8 cellular contexts compared by ENCODE assay signal in genomic region chr19:41225238-41226052, GRCh38. TPM values are rescaled to one million over a fixed set of nuclear protein-coding genes. Genes with fewer than 3 reads are reported as not detected.
DNase-seq lines count a peak whose midpoint lies in the region; ATAC-seq lines count a peak whose summit lies in the region.

No MANE protein-coding gene starts in this region.

- peak overlapping the region; percentile 52 for H3K27ac Mint-ChIP-seq in activated CD4-positive, alpha-beta memory T cell treated with anti-CD3 and anti-CD28 coated beads, Interleukin-2, amount 10 ng/mL, durations not matched to agents 7 days and 5 days
- H3K27ac Mint-ChIP-seq in naive thymus-derived CD8-positive, alpha-beta T cell = peak overlapping the region; percentile 36 to 89 (median 76)

- no peaks in the 10 kb centered on the region for H3K36me3 Mint-ChIP-seq in activated CD4-positive, alpha-beta memory T cell treated with anti-CD3 and anti-CD28 coated beads, Interleukin-2, amount 10 ng/mL, durations not matched to agents 7 days and 5 days (ENCODE audit: low read depth)
- H3K36me3 Mint-ChIP-seq in naive thymus-derived CD8-positive, alpha-beta T cell = no peaks in the 10 kb centered on the region

- POLR2A ChIA-PET in activated CD4-positive, alpha-beta memory T cell treated with anti-CD3 and anti-CD28 coated beads, Interleukin-2, amount 10 ng/mL, durations not matched to agents 7 days and 5 days (lab: Charles Lee) = interaction anchor here (1.0 to 1.4 kb wide), 2 partner anchors 38 to 83 kb away, joined by 6 to 7 read pairs; partner anchors contain the start of gene HNRNPUL1
- POLR2A ChIA-PET in naive thymus-derived CD8-positive, alpha-beta T cell (lab: Charles Lee) = interaction anchor here (0.9 to 5.4 kb wide), 3 partner anchors 11 to 41 kb away, joined by 3 to 38 read pairs (median 4); partner anchors contain the start of gene HNRNPUL1

- H3K9me3 ChIP-seq in esophagus (ENCODE audit: control insufficient read depth in 2 of 2, insufficient read depth in 1 of 2, low read depth in 1 of 2, low read length in 1 of 2) = no peaks in the 10 kb centered on the region

- CTCF ChIA-PET in activated CD4-positive, alpha-beta memory T cell treated with anti-CD3 and anti-CD28 coated beads, Interleukin-2, amount 10 ng/mL, durations not matched to agents 7 days and 5 days (lab: Charles Lee) = interaction anchor here (1.1 to 1.9 kb wide), 3 partner anchors 21 to 37 kb away, joined by 3 to 7 read pairs (median 5); no protein-coding TSS in a partner anchor

- peaks cover 16% of the 10 kb centered on the region for H3K27me3 Mint-ChIP-seq in activated CD4-positive, alpha-beta memory T cell treated with anti-CD3 and anti-CD28 coated beads, Interleukin-2, amount 10 ng/mL, durations not matched to agents 7 days and 5 days
- H3K27me3 Mint-ChIP-seq in naive thymus-derived CD8-positive, alpha-beta T cell = peaks cover 10 to 35% (median 21%) of the 10 kb centered on the region in 5 donors

- H3K4me1 Mint-ChIP-seq in activated CD4-positive, alpha-beta memory T cell treated with anti-CD3 and anti-CD28 coated beads, Interleukin-2, amount 10 ng/mL, durations not matched to agents 7 days and 5 days = peaks cover 24% of the 10 kb centered on the region
- peaks cover 14 to 22% (median 16%) of the 10 kb centered on the region in 4 donors for H3K4me1 Mint-ChIP-seq in naive thymus-derived CD8-positive, alpha-beta T cell

- peak overlapping the region; percentile 43 to 51 for H3K4me3 ChIP-seq in esophagus (ENCODE audit: low read depth in 1 of 2, low read length in 2 of 2)

- H3K27me3 ChIP-seq in esophagus (ENCODE audit: control insufficient read depth in 1 of 2, insufficient read depth in 2 of 2, low read length in 2 of 2) = no peaks in the 10 kb centered on the region

- peak; percentile 11 to 23 for ATAC-seq in naive thymus-derived CD8-positive, alpha-beta T cell
- no peak for ATAC-seq in HG02840 (IDR thresholded peaks at IDR 0.05; ENCODE audit: low FRiP score, unreplicated experiment)
- ATAC-seq in GM18858 (IDR thresholded peaks at IDR 0.05; ENCODE audit: unreplicated experiment) = no peak

- H3K4me3 Mint-ChIP-seq in activated CD4-positive, alpha-beta memory T cell treated with anti-CD3 and anti-CD28 coated beads, Interleukin-2, amount 10 ng/mL, durations not matched to agents 7 days and 5 days = peak overlapping the region; percentile 66
- H3K4me3 Mint-ChIP-seq in naive thymus-derived CD8-positive, alpha-beta T cell = peak overlapping the region; percentile 74 to 91 (median 84)

- H3K4me1 ChIP-seq in esophagus (ENCODE audit: control insufficient read depth in 2 of 2, insufficient read depth in 2 of 2, low read length in 1 of 2) = peaks cover under 1 to 13% of the 10 kb centered on the region in 2 donors

- WGBS in esophagus, 2 donors = 46 to 49% methylated on average over 29 of the region's 29 CpGs

- H3K9me3 Mint-ChIP-seq in activated CD4-positive, alpha-beta memory T cell treated with anti-CD3 and anti-CD28 coated beads, Interleukin-2, amount 10 ng/mL, durations not matched to agents 7 days and 5 days = no peaks in the 10 kb centered on the region
- H3K9me3 Mint-ChIP-seq in naive thymus-derived CD8-positive, alpha-beta T cell = no peaks in the 10 kb centered on the region

- peak overlapping the region; percentile 80 to 81 for H3K27ac ChIP-seq in esophagus (ENCODE audit: low read depth in 2 of 2, low read length in 1 of 2)

- peak in 55 of 76 experiments; percentile 7 to 87 (median 62) for DNase-seq in HUDEP-2 (lab: John Stamatoyannopoulos, UW; ENCODE audit: unreplicated experiment in 76 of 76)
- peak; percentile 32 for DNase-seq in activated CD4-positive, alpha-beta memory T cell treated with anti-CD3 and anti-CD28 coated beads, Interleukin-2, amount 10 ng/mL, durations not matched to agents 7 days and 5 days
- peak in 1 of 10 donors; percentile 12 for DNase-seq in naive thymus-derived CD8-positive, alpha-beta T cell
- peak; percentile 13 for DNase-seq in superior temporal gyrus (ENCODE audit: extremely low spot score)
- DNase-seq in SIG-M5 (lab: John Stamatoyannopoulos, UW) = no peak

- peaks cover 0 to under 1% of the 10 kb centered on the region in 2 donors for H3K36me3 ChIP-seq in esophagus (ENCODE audit: control insufficient read depth in 2 of 2, insufficient read depth in 2 of 2, low read length in 1 of 2)

RNA-seq across cellular contexts. Expression of gene AXL, which starts 6.4 kb away (rescaled TPM):
- under 1 TPM; 0.55 to 0.60 TPM for total RNA-seq in activated CD4-positive, alpha-beta memory T cell treated with anti-CD3 and anti-CD28 coated beads, Interleukin-2, amount 10 ng/mL, durations not matched to agents 7 days and 5 days
- 1 to 10 TPM; 1.9 to 4.1 TPM for polyA plus RNA-seq in esophagus
- not detected for total RNA-seq in naive thymus-derived CD8-positive, alpha-beta T cell
- polyA plus RNA-seq in naive thymus-derived CD8-positive, alpha-beta T cell = under 1 TPM in 2 of 3 donors, not detected in 1; 0.11 to 0.21 TPM

RNA-seq across cellular contexts. Expression of gene CYP2S1, which starts 32.4 kb away (rescaled TPM):
- 1 to 10 TPM in 1 of 2 experiments, under 1 TPM in 1; 0.68 to 1.6 TPM for total RNA-seq in activated CD4-positive, alpha-beta memory T cell treated with anti-CD3 and anti-CD28 coated beads, Interleukin-2, amount 10 ng/mL, durations not matched to agents 7 days and 5 days
- polyA plus RNA-seq in esophagus = 10 to 100 TPM in 1 of 2 donors, 1 to 10 TPM in 1; 8.7 to 10.5 TPM
- total RNA-seq in naive thymus-derived CD8-positive, alpha-beta T cell = not detected
- not detected for polyA plus RNA-seq in naive thymus-derived CD8-positive, alpha-beta T cell

RNA-seq across cellular contexts. Expression of gene HNRNPUL1, which starts 38.7 kb away (rescaled TPM):
- 100 to 1,000 TPM; 373 to 398 TPM for total RNA-seq in activated CD4-positive, alpha-beta memory T cell treated with anti-CD3 and anti-CD28 coated beads, Interleukin-2, amount 10 ng/mL, durations not matched to agents 7 days and 5 days
- 10 to 100 TPM; 64.9 to 73.4 TPM for polyA plus RNA-seq in esophagus
- 100 to 1,000 TPM; 262 to 280 TPM for total RNA-seq in naive thymus-derived CD8-positive, alpha-beta T cell
- 10 to 100 TPM; 40.7 to 67.6 (median 46.1) TPM for polyA plus RNA-seq in naive thymus-derived CD8-positive, alpha-beta T cell

Comparison
In these comparisons a context has a peak if more than half of its experiments do, and no peak if none do; other contexts are left out.
1. ATAC-seq: peak in naive thymus-derived CD8-positive, alpha-beta T cell (2 of 2); none in HG02840 (single experiment) and GM18858 (single experiment).